Comparison of ENCODE assay signal across 1 cellular context in genomic region chrX:72572248-72573157, GRCh38.
TF ChIP-seq lines count a peak whose summit lies in the region.

Gene HDAC8, minus strand, starts transcription at chrX:72572843. Its CDS starts 82 bp downstream, at chrX:72572761.

TF ChIP-seq in HEK293, 187 proteins besides CTCF, POLR2A, EP300 and RAD21 (continued from another document and continues in another):
- TF ChIP-seq ZNF561 (tag by site-specific recombination; IDR thresholded peaks at IDR 0.05; ENCODE audit: borderline replicate concordance) (peak; percentile 69), ZBTB8A (tag by site-specific recombination; IDR thresholded peaks at IDR 0.05) (no peak), ZFP3 (tag by site-specific recombination; IDR thresholded peaks at IDR 0.05; ENCODE audit: low read depth) (no peak), OVOL3 (tag by site-specific recombination; IDR thresholded peaks at IDR 0.05) (peak; percentile 58; the same call in 1 of the 2 replicates), ZNF426 (tag by site-specific recombination; IDR thresholded peaks at IDR 0.05) (no peak), ZNF501 (tag by site-specific recombination; IDR thresholded peaks at IDR 0.05) (peak; percentile 88), ZNF37A (tag by site-specific recombination; IDR thresholded peaks at IDR 0.05) (no peak), YY1 (tag by site-specific recombination; IDR thresholded peaks at IDR 0.05) (peak; percentile 71; the same call in 1 of the 2 replicates), ZNF626 (tag by site-specific recombination; IDR thresholded peaks at IDR 0.05) (no peak), ZBTB48 (tag by site-specific recombination; IDR thresholded peaks at IDR 0.05) (peak; percentile 72), TSHZ1 (tag by site-specific recombination; IDR thresholded peaks at IDR 0.05; ENCODE audit: borderline replicate concordance) (no peak), WT1 (tag by site-specific recombination; IDR thresholded peaks at IDR 0.05) (no peak), ZNF701 (tag by site-specific recombination; IDR thresholded peaks at IDR 0.05) (no peak), ZNF76 (tag by site-specific recombination; IDR thresholded peaks at IDR 0.05; ENCODE audit: borderline replicate concordance, low read depth) (peak; percentile 93), ZNF555 (tag by site-specific recombination; conservative IDR thresholded peaks at IDR 0.05) (no peak), ZNF174 (tag by site-specific recombination; IDR thresholded peaks at IDR 0.05) (no peak), ZSCAN30 (tag by site-specific recombination; IDR thresholded peaks at IDR 0.05) (peak; percentile 55; the same call in 1 of the 2 replicates), ZNF302 (tag by site-specific recombination; IDR thresholded peaks at IDR 0.05; ENCODE audit: low read depth) (no peak), KLF7 (tag by site-specific recombination; IDR thresholded peaks at IDR 0.05; ENCODE audit: borderline replicate concordance) (no peak), ZNF24 (tag by site-specific recombination; IDR thresholded peaks at IDR 0.05) (peak; percentile 56; the same call in 1 of the 2 replicates), ZBTB44 (tag by site-specific recombination; IDR thresholded peaks at IDR 0.05) (no peak), ZNF510 (tag by site-specific recombination; IDR thresholded peaks at IDR 0.05; ENCODE audit: insufficient replicate concordance) (no peak), ZNF394 (tag by site-specific recombination; IDR thresholded peaks at IDR 0.05; ENCODE audit: borderline replicate concordance) (peak; percentile 43; the same call in 1 of the 2 replicates), TCF7L2 (IDR thresholded peaks at IDR 0.05; ENCODE audit: borderline replicate concordance, low read depth, low read length) (peak; percentile 89), ZNF704 (tag by site-specific recombination; IDR thresholded peaks at IDR 0.05) (no peak), ZSCAN18 (tag by site-specific recombination; IDR thresholded peaks at IDR 0.05) (no peak), ZNF658 (tag by site-specific recombination; IDR thresholded peaks at IDR 0.05) (no peak), ZNF155 (tag by site-specific recombination; IDR thresholded peaks at IDR 0.05) (no peak), ZNF544 (tag by site-specific recombination; IDR thresholded peaks at IDR 0.05) (no peak), ZNF837 (tag by site-specific recombination; IDR thresholded peaks at IDR 0.05) (no peak), SP3 (tag by site-specific recombination; IDR thresholded peaks at IDR 0.05) (no peak; the same call in none of the 2 replicates), SETDB1 (IDR thresholded peaks at IDR 0.05; ENCODE audit: insufficient read length, low read length) (no peak)
- TF ChIP-seq, protein P1, sequence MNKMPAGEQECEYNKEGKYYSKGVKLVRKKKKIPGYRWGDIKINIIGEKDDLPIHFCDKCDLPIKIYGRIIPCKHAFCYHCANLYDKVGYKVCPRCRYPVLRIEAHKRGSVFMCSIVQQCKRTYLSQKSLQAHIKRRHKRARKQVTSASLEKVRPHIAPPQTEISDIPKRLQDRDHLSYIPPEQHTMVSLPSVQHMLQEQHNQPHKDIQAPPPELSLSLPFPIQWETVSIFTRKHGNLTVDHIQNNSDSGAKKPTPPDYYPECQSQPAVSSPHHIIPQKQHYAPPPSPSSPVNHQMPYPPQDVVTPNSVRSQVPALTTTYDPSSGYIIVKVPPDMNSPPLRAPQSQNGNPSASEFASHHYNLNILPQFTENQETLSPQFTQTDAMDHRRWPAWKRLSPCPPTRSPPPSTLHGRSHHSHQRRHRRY (tag by site-specific recombination; IDR thresholded peaks at IDR 0.05), result no peak
- TF ChIP-seq, protein P2, sequence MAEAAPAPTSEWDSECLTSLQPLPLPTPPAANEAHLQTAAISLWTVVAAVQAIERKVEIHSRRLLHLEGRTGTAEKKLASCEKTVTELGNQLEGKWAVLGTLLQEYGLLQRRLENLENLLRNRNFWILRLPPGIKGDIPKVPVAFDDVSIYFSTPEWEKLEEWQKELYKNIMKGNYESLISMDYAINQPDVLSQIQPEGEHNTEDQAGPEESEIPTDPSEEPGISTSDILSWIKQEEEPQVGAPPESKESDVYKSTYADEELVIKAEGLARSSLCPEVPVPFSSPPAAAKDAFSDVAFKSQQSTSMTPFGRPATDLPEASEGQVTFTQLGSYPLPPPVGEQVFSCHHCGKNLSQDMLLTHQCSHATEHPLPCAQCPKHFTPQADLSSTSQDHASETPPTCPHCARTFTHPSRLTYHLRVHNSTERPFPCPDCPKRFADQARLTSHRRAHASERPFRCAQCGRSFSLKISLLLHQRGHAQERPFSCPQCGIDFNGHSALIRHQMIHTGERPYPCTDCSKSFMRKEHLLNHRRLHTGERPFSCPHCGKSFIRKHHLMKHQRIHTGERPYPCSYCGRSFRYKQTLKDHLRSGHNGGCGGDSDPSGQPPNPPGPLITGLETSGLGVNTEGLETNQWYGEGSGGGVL (tag by site-specific recombination; IDR thresholded peaks at IDR 0.05), result no peak
- TF ChIP-seq, protein P3, sequence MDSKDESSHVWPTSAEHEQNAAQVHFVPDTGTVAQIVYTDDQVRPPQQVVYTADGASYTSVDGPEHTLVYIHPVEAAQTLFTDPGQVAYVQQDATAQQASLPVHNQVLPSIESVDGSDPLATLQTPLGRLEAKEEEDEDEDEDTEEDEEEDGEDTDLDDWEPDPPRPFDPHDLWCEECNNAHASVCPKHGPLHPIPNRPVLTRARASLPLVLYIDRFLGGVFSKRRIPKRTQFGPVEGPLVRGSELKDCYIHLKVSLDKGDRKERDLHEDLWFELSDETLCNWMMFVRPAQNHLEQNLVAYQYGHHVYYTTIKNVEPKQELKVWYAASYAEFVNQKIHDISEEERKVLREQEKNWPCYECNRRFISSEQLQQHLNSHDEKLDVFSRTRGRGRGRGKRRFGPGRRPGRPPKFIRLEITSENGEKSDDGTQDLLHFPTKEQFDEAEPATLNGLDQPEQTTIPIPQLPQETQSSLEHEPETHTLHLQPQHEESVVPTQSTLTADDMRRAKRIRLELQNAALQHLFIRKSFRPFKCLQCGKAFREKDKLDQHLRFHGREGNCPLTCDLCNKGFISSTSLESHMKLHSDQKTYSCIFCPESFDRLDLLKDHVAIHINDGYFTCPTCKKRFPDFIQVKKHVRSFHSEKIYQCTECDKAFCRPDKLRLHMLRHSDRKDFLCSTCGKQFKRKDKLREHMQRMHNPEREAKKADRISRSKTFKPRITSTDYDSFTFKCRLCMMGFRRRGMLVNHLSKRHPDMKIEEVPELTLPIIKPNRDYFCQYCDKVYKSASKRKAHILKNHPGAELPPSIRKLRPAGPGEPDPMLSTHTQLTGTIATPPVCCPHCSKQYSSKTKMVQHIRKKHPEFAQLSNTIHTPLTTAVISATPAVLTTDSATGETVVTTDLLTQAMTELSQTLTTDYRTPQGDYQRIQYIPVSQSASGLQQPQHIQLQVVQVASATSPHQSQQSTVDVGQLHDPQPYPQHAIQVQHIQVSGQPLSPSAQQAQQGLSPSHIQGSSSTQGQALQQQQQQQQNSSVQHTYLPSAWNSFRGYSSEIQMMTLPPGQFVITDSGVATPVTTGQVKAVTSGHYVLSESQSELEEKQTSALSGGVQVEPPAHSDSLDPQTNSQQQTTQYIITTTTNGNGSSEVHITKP (tag by site-specific recombination; IDR thresholded peaks at IDR 0.05), result no peak
- TF ChIP-seq, protein P4, sequence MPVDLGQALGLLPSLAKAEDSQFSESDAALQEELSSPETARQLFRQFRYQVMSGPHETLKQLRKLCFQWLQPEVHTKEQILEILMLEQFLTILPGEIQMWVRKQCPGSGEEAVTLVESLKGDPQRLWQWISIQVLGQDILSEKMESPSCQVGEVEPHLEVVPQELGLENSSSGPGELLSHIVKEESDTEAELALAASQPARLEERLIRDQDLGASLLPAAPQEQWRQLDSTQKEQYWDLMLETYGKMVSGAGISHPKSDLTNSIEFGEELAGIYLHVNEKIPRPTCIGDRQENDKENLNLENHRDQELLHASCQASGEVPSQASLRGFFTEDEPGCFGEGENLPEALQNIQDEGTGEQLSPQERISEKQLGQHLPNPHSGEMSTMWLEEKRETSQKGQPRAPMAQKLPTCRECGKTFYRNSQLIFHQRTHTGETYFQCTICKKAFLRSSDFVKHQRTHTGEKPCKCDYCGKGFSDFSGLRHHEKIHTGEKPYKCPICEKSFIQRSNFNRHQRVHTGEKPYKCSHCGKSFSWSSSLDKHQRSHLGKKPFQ (tag by site-specific recombination; IDR thresholded peaks at IDR 0.05), result no peak
- TF ChIP-seq, protein P5, sequence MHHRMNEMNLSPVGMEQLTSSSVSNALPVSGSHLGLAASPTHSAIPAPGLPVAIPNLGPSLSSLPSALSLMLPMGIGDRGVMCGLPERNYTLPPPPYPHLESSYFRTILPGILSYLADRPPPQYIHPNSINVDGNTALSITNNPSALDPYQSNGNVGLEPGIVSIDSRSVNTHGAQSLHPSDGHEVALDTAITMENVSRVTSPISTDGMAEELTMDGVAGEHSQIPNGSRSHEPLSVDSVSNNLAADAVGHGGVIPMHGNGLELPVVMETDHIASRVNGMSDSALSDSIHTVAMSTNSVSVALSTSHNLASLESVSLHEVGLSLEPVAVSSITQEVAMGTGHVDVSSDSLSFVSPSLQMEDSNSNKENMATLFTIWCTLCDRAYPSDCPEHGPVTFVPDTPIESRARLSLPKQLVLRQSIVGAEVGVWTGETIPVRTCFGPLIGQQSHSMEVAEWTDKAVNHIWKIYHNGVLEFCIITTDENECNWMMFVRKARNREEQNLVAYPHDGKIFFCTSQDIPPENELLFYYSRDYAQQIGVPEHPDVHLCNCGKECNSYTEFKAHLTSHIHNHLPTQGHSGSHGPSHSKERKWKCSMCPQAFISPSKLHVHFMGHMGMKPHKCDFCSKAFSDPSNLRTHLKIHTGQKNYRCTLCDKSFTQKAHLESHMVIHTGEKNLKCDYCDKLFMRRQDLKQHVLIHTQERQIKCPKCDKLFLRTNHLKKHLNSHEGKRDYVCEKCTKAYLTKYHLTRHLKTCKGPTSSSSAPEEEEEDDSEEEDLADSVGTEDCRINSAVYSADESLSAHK (tag by site-specific recombination; IDR thresholded peaks at IDR 0.05), result no peak
